In genomic region chr10:69318087-69318996, GRCh38 we compare ENCODE assay signal across 1 cellular context.
TF ChIP-seq lines count a peak whose summit lies in the region.

No MANE protein-coding gene starts in this region.

TF ChIP-seq in GM12878, 131 proteins besides CTCF, POLR2A, EP300 and RAD21 (continued from another document and continues in another):
- TF ChIP-seq E2F8 (IDR thresholded peaks at IDR 0.05; ENCODE audit: low read depth, partially characterized antibody) (no peak), SIN3A (IDR thresholded peaks at IDR 0.05; ENCODE audit: low read depth, low read length) (peak; percentile 28; the same call in 1 of the 2 replicates), ESRRA (IDR thresholded peaks at IDR 0.05; ENCODE audit: low read length) (no peak), JUNB (IDR thresholded peaks at IDR 0.05) (no peak), RB1 (IDR thresholded peaks at IDR 0.05; ENCODE audit: borderline replicate concordance) (peak; percentile 73; the same call in 1 of the 2 replicates), SRF (IDR thresholded peaks at IDR 0.05; ENCODE audit: low read depth in 2 of 2, low read length in 2 of 2) (no peak), HDGF (IDR thresholded peaks at IDR 0.05) (peak; percentile 81), YY1 (IDR thresholded peaks at IDR 0.05; ENCODE audit: low read depth, low read length) (0 out of 2 replicates have a peak, but pooled peaks have one; percentile 9), HSF1 (IDR thresholded peaks at IDR 0.05; ENCODE audit: low read depth, low read length) (no peak), NFXL1 (IDR thresholded peaks at IDR 0.05; ENCODE audit: borderline replicate concordance) (peak; percentile 98), SP1 (IDR thresholded peaks at IDR 0.05; ENCODE audit: low read depth, low read length) (peak; percentile 7), RFX5 (IDR thresholded peaks at IDR 0.05; ENCODE audit: low read depth, low read length) (0 out of 2 replicates have a peak, but pooled peaks have one; percentile 14), MXI1 (IDR thresholded peaks at IDR 0.05; ENCODE audit: low read depth, low read length) (peak; percentile 15), KDM1A (IDR thresholded peaks at IDR 0.05; ENCODE audit: borderline replicate concordance) (no peak), E4F1 (IDR thresholded peaks at IDR 0.05; ENCODE audit: borderline replicate concordance, partially characterized antibody) (no peak), BHLHE40 (IDR thresholded peaks at IDR 0.05; ENCODE audit: borderline replicate concordance in 1 of 2, low read depth in 2 of 2, low read length in 1 of 2) (peak in 1 of 2 experiments; percentile 69; a peak in 2 of 4 replicates), ATF7 (IDR thresholded peaks at IDR 0.05; ENCODE audit: low read depth) (no peak), ZBTB33 (IDR thresholded peaks at IDR 0.05) (no peak), MYC (IDR thresholded peaks at IDR 0.05; ENCODE audit: insufficient read depth, insufficient read length, insufficient replicate concordance, low read length, severe bottlenecking) (peak; percentile 5), POU2F2 (IDR thresholded peaks at IDR 0.05; ENCODE audit: borderline replicate concordance, low read depth, low read length) (no peak; the same call in 2 of the 3 replicates), IKZF2 (IDR thresholded peaks at IDR 0.05) (no peak), DPF2 (IDR thresholded peaks at IDR 0.05) (peak; percentile 78), NBN (IDR thresholded peaks at IDR 0.05) (peak; percentile 61), NKRF (conservative IDR thresholded peaks at IDR 0.05) (peak; percentile 62), CREB1 (IDR thresholded peaks at IDR 0.05; ENCODE audit: low read depth) (0 out of 2 replicates have a peak, but pooled peaks have one; percentile 27), SMARCA5 (IDR thresholded peaks at IDR 0.05) (peak; percentile 52; the same call in 1 of the 2 replicates), KAT2A (conservative IDR thresholded peaks at IDR 0.05; ENCODE audit: control insufficient read depth, low read depth, low read length) (no peak), FOXM1 (IDR thresholded peaks at IDR 0.05; ENCODE audit: low read depth, low read length) (no peak), ZBTB40 (IDR thresholded peaks at IDR 0.05; ENCODE audit: borderline replicate concordance) (no peak; the same call in 1 of the 2 replicates), SMAD1 (IDR thresholded peaks at IDR 0.05; ENCODE audit: low read depth, partially characterized antibody) (no peak), PAX8 (IDR thresholded peaks at IDR 0.05) (no peak), CHD2 (IDR thresholded peaks at IDR 0.05; ENCODE audit: borderline replicate concordance, low read depth, low read length) (0 out of 2 replicates have a peak, but pooled peaks have one; percentile 18), TCF7 (IDR thresholded peaks at IDR 0.05; ENCODE audit: borderline replicate concordance) (no peak), ZNF207 (IDR thresholded peaks at IDR 0.05; ENCODE audit: borderline replicate concordance) (peak; percentile 81; the same call in 1 of the 2 replicates), ASH2L (IDR thresholded peaks at IDR 0.05; ENCODE audit: borderline replicate concordance, low read depth) (no peak)
- TF ChIP-seq, protein P1, sequence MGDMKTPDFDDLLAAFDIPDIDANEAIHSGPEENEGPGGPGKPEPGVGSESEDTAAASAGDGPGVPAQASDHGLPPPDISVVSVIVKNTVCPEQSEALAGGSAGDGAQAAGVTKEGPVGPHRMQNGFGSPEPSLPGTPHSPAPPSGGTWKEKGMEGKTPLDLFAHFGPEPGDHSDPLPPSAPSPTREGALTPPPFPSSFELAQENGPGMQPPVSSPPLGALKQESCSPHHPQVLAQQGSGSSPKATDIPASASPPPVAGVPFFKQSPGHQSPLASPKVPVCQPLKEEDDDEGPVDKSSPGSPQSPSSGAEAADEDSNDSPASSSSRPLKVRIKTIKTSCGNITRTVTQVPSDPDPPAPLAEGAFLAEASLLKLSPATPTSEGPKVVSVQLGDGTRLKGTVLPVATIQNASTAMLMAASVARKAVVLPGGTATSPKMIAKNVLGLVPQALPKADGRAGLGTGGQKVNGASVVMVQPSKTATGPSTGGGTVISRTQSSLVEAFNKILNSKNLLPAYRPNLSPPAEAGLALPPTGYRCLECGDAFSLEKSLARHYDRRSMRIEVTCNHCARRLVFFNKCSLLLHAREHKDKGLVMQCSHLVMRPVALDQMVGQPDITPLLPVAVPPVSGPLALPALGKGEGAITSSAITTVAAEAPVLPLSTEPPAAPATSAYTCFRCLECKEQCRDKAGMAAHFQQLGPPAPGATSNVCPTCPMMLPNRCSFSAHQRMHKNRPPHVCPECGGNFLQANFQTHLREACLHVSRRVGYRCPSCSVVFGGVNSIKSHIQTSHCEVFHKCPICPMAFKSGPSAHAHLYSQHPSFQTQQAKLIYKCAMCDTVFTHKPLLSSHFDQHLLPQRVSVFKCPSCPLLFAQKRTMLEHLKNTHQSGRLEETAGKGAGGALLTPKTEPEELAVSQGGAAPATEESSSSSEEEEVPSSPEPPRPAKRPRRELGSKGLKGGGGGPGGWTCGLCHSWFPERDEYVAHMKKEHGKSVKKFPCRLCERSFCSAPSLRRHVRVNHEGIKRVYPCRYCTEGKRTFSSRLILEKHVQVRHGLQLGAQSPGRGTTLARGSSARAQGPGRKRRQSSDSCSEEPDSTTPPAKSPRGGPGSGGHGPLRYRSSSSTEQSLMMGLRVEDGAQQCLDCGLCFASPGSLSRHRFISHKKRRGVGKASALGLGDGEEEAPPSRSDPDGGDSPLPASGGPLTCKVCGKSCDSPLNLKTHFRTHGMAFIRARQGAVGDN (IDR thresholded peaks at IDR 0.05) = peak; percentile 97
- TF ChIP-seq, protein P2, sequence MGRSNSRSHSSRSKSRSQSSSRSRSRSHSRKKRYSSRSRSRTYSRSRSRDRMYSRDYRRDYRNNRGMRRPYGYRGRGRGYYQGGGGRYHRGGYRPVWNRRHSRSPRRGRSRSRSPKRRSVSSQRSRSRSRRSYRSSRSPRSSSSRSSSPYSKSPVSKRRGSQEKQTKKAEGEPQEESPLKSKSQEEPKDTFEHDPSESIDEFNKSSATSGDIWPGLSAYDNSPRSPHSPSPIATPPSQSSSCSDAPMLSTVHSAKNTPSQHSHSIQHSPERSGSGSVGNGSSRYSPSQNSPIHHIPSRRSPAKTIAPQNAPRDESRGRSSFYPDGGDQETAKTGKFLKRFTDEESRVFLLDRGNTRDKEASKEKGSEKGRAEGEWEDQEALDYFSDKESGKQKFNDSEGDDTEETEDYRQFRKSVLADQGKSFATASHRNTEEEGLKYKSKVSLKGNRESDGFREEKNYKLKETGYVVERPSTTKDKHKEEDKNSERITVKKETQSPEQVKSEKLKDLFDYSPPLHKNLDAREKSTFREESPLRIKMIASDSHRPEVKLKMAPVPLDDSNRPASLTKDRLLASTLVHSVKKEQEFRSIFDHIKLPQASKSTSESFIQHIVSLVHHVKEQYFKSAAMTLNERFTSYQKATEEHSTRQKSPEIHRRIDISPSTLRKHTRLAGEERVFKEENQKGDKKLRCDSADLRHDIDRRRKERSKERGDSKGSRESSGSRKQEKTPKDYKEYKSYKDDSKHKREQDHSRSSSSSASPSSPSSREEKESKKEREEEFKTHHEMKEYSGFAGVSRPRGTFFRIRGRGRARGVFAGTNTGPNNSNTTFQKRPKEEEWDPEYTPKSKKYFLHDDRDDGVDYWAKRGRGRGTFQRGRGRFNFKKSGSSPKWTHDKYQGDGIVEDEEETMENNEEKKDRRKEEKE (IDR thresholded peaks at IDR 0.05) = 0 out of 2 replicates have a peak, but pooled peaks have one; percentile 34
